ENCODE assay signal across 2 cellular contexts in genomic region chr13:77522444-77522843, GRCh38.
A peak's percentile ranks its signal among the peaks of the same experiment; 100 is the strongest.
TF ChIP-seq lines count a peak whose summit lies in the region.

No MANE protein-coding gene starts in this region.

TF ChIP-seq in HepG2, 621 proteins besides CTCF, POLR2A, EP300 and RAD21:
- TF ChIP-seq, protein P1, sequence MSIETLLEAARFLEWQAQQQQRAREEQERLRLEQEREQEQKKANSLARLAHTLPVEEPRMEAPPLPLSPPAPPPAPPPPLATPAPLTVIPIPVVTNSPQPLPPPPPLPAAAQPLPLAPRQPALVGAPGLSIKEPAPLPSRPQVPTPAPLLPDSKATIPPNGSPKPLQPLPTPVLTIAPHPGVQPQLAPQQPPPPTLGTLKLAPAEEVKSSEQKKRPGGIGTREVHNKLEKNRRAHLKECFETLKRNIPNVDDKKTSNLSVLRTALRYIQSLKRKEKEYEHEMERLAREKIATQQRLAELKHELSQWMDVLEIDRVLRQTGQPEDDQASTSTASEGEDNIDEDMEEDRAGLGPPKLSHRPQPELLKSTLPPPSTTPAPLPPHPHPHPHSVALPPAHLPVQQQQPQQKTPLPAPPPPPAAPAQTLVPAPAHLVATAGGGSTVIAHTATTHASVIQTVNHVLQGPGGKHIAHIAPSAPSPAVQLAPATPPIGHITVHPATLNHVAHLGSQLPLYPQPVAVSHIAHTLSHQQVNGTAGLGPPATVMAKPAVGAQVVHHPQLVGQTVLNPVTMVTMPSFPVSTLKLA (IDR thresholded peaks at IDR 0.05), result peak; percentile 34; the same call in 1 of the 2 replicates
- no peak for TF ChIP-seq GMEB2 (CRISPR knock-in tag; IDR thresholded peaks at IDR 0.05; ENCODE audit: low read depth)
TF ChIP-seq in HepG2: peak in this region for 1.

TF ChIP-seq in endothelial cell of umbilical vein, 7 proteins besides CTCF, POLR2A, EP300 and RAD21:
- TF ChIP-seq MAX (IDR thresholded peaks at IDR 0.05; ENCODE audit: insufficient read depth, insufficient read length) (no peak), JUN (IDR thresholded peaks at IDR 0.05; ENCODE audit: borderline replicate concordance, insufficient read depth, insufficient read length, low read depth) (no peak), FOS (IDR thresholded peaks at IDR 0.05; ENCODE audit: borderline replicate concordance, insufficient read depth, low read length) (no peak), POLR2AphosphoS5 (IDR thresholded peaks at IDR 0.05; ENCODE audit: insufficient read depth, low read depth, low read length) (no peak), EZH2 (IDR thresholded peaks at IDR 0.05; ENCODE audit: borderline replicate concordance, low read depth, low read length, severe bottlenecking) (no peak)
